In genomic region chr3:127448161-127448561, GRCh38 we compare ENCODE assay signal across 15 cellular contexts.
DNase-seq lines count a peak whose midpoint lies in the region; ATAC-seq, FAIRE-seq and TF ChIP-seq lines count a peak whose summit lies in the region.
"Had no signal": no experiment of that assay in that cellular context is flagged by ENCODE, and none has a peak within 500 bp of the region (broad histone marks: within the 10 kb centered on the region; RNA-seq: fewer than 3 reads in every experiment).

No MANE protein-coding gene starts in this region.

- H3K4me3 ChIP-seq in H1 (ENCODE audit: extremely low read depth in 1 of 4, insufficient read depth in 2 of 4, low read depth in 3 of 4, low read length in 4 of 4) (no peak overlapping the region), suprapubic skin (no peak overlapping the region)

- FAIRE-seq in H1 (lab: Jason Lieb, UNC) = no peak
- FAIRE-seq: HTR-8/SVneo had no signal

- H3K23me2 ChIP-seq in H1 (ENCODE audit: low read depth, low read length) = no peaks in the 10 kb centered on the region

- H2BK12ac ChIP-seq in H1 (ENCODE audit: low read depth, low read length) = no peak overlapping the region

- no peak overlapping the region for H3K27ac Mint-ChIP-seq in activated naive CD8-positive, alpha-beta T cell treated with anti-CD3 and anti-CD28 coated beads, Interleukin-2, amount 10 ng/mL, durations not matched to agents 7 days and 5 days
- no peak overlapping the region for H3K27ac Mint-ChIP-seq in activated naive CD8-positive, alpha-beta T cell treated with anti-CD3 and anti-CD28 coated beads for 36 hours
- H3K27ac Mint-ChIP-seq in activated T-helper 2 cell treated with anti-CD3 and anti-CD28 coated beads, Interferon-gamma antibody, Interleukin-2, Interleukin-4, amounts not matched to agents 10 μg/mL and 5 μg/mL and 100 μg/mL, durations not matched to agents 14 hours and 24 hours and 36 hours = no peak overlapping the region
- H3K27ac Mint-ChIP-seq: activated naive CD4-positive, alpha-beta T cell treated with anti-CD3 and anti-CD28 coated beads, Interleukin-2, amount 50 U/mL, for 72 hours; stimulated activated naive B cell treated with anti-CD40 and anti-IgM and Interleukin-4, amounts not matched to agents 10 μg/mL and 1 μg/mL and 100 μg/mL, for 72 hours had no signal

- H3K79me1 ChIP-seq in H1 (ENCODE audit: low read depth, low read length) = no peaks in the 10 kb centered on the region

- H4K20me1 ChIP-seq in H1 (replicated peaks in 1 of 2; ENCODE audit: control insufficient read depth in 1 of 2, insufficient read depth in 2 of 2, low read length in 2 of 2) = no peaks in the 10 kb centered on the region

- peak in 1 of 2 experiments; percentile 5; a peak in 1 of 4 replicates for TF ChIP-seq RAD21 in H1 (IDR thresholded peaks at IDR 0.05 in 1 of 2, conservative IDR thresholded peaks at IDR 0.05 in 1 of 2; ENCODE audit: low read depth in 2 of 2, low read length in 2 of 2)

- H3K4me1 ChIP-seq in H1 (replicated peaks in 1 of 4; ENCODE audit: control insufficient read depth in 3 of 4, insufficient read depth in 4 of 4, low read length in 3 of 4) (no peaks in the 10 kb centered on the region), suprapubic skin (peaks cover 7% of the 10 kb centered on the region)

- TF ChIP-seq EP300 in H1 (IDR thresholded peaks at IDR 0.05; ENCODE audit: borderline replicate concordance in 1 of 2, low read depth in 2 of 2, low read length in 2 of 2) = no peak
- no peak for TF ChIP-seq EP300 in suprapubic skin (IDR thresholded peaks at IDR 0.05)

- H3K9me3 Mint-ChIP-seq in activated naive CD8-positive, alpha-beta T cell treated with anti-CD3 and anti-CD28 coated beads, Interleukin-2, amount 10 ng/mL, durations not matched to agents 7 days and 5 days = no peaks in the 10 kb centered on the region
- no peaks in the 10 kb centered on the region for H3K9me3 Mint-ChIP-seq in activated naive CD8-positive, alpha-beta T cell treated with anti-CD3 and anti-CD28 coated beads for 36 hours
- no peaks in the 10 kb centered on the region for H3K9me3 Mint-ChIP-seq in activated T-helper 2 cell treated with anti-CD3 and anti-CD28 coated beads, Interferon-gamma antibody, Interleukin-2, Interleukin-4, amounts not matched to agents 10 μg/mL and 5 μg/mL and 100 μg/mL, durations not matched to agents 14 hours and 24 hours and 36 hours
- H3K9me3 Mint-ChIP-seq: activated naive CD4-positive, alpha-beta T cell treated with anti-CD3 and anti-CD28 coated beads, Interleukin-2, amount 50 U/mL, for 72 hours had no signal

- no peak overlapping the region for H3K9ac ChIP-seq in H1 (replicated peaks in 1 of 4; ENCODE audit: extremely low read depth in 1 of 4, low read depth in 3 of 4, low read length in 3 of 4)

- no peak overlapping the region for H4K91ac ChIP-seq in H1 (replicated peaks; ENCODE audit: insufficient read length, low read length)

- no peak overlapping the region for H3K18ac ChIP-seq in H1 (ENCODE audit: extremely low read depth, low read length)

- peak; percentile 2 for DNase-seq in activated naive CD8-positive, alpha-beta T cell treated with anti-CD3 and anti-CD28 coated beads, Interleukin-2, amount 10 ng/mL, durations not matched to agents 7 days and 5 days
- no peak for DNase-seq in activated naive CD8-positive, alpha-beta T cell treated with anti-CD3 and anti-CD28 coated beads for 36 hours
- DNase-seq in NCI-H446 treated with DMSO at 0.1 percent for 48 hours (lab: John Stamatoyannopoulos, UW) (peak; percentile 14), H1 (ENCODE audit: low read depth in 1 of 2, low spot score in 2 of 2) (no peak), suprapubic skin (ENCODE audit: low spot score in 2 of 2) (peak; percentile 55 to 62), G401 (ENCODE audit: low spot score) (no peak)
- no peak for DNase-seq in activated T-helper 2 cell treated with anti-CD3 and anti-CD28 coated beads, Interferon-gamma antibody, Interleukin-2, Interleukin-4, amounts not matched to agents 10 μg/mL and 5 μg/mL and 100 μg/mL, durations not matched to agents 14 hours and 24 hours and 36 hours (ENCODE audit: low spot score)
- DNase-seq: activated CD8-positive, alpha-beta memory T cell treated with anti-CD3 and anti-CD28 coated beads for 24 hours; NCI-H1694; RPMI8226; stimulated activated CD4-positive, alpha-beta T cell treated with anti-CD3 and anti-CD28 coated beads, Interleukin-4, amount 100 ng/mL, for 1 hour; stimulated activated naive B cell treated with anti-CD40 and anti-IgM and Interleukin-4, amounts not matched to agents 10 μg/mL and 1 μg/mL and 100 μg/mL, for 72 hours had no signal

- no peak overlapping the region for H3K23ac ChIP-seq in H1 (ENCODE audit: insufficient read length)

- H2AK5ac ChIP-seq in H1 (ENCODE audit: low read depth, low read length) = no peak overlapping the region

- H3K4ac ChIP-seq in H1 (replicated peaks; ENCODE audit: insufficient read length, low read depth, low read length) = no peak overlapping the region

- no peak overlapping the region for H3K4me2 ChIP-seq in H1 (ENCODE audit: insufficient read depth in 1 of 2, low read depth in 2 of 2, low read length in 2 of 2)

- no peak overlapping the region; the same call in 1 of the 2 replicates for H2AFZ ChIP-seq in H1 (ENCODE audit: low read length)

- no peak overlapping the region for H2BK15ac ChIP-seq in H1 (ENCODE audit: low read length)

- H3K27me3 ChIP-seq in H1 (replicated peaks in 1 of 4; ENCODE audit: control insufficient read depth in 3 of 4, extremely low read depth in 1 of 4, insufficient read depth in 3 of 4, low read length in 3 of 4) (no peaks in the 10 kb centered on the region; a peak in 2 of 7 replicates), suprapubic skin (peaks cover 25% of the 10 kb centered on the region)

- H2BK20ac ChIP-seq in H1 (ENCODE audit: low read length) = no peak overlapping the region

- H2BK120ac ChIP-seq in H1 (replicated peaks; ENCODE audit: low read depth, low read length) = no peak overlapping the region

- no peak overlapping the region for H3K14ac ChIP-seq in H1 (ENCODE audit: insufficient read length)

- no peaks in the 10 kb centered on the region for H3K79me2 ChIP-seq in H1 (ENCODE audit: control insufficient read depth in 1 of 2, insufficient read depth in 2 of 2, low read length in 2 of 2)

- in situ Hi-C loops in G401 (cut with HindIII; ENCODE audit: low sequenced_read_pairs) = no loop called here

- no peak overlapping the region for H2BK5ac ChIP-seq in H1 (ENCODE audit: low read depth, low read length)

- CTCF ChIA-PET in H1 (lab: Charles Lee; ENCODE audit: partially characterized antibody) = interaction anchor here (0.7 to 1.7 kb wide), 9 partner anchors 8 to 266 kb away, joined by 3 to 7 read pairs (median 4); no protein-coding TSS in a partner anchor

- H3K27ac ChIP-seq in H1 (ENCODE audit: low read depth, low read length) = no peak overlapping the region
- H3K27ac ChIP-seq in suprapubic skin = no peak overlapping the region

- POLR2A ChIA-PET in activated naive CD8-positive, alpha-beta T cell treated with anti-CD3 and anti-CD28 coated beads, Interleukin-2, amount 10 ng/mL, durations not matched to agents 7 days and 5 days (lab: Charles Lee) = no interaction called here
- POLR2A ChIA-PET in H1 (lab: Charles Lee; ENCODE audit: partially characterized antibody) = no interaction called here

- H3K36me3 Mint-ChIP-seq in activated naive CD8-positive, alpha-beta T cell treated with anti-CD3 and anti-CD28 coated beads, Interleukin-2, amount 10 ng/mL, durations not matched to agents 7 days and 5 days = no peaks in the 10 kb centered on the region
- H3K36me3 Mint-ChIP-seq in activated naive CD8-positive, alpha-beta T cell treated with anti-CD3 and anti-CD28 coated beads for 36 hours = no peaks in the 10 kb centered on the region
- no peaks in the 10 kb centered on the region for H3K36me3 Mint-ChIP-seq in activated T-helper 2 cell treated with anti-CD3 and anti-CD28 coated beads, Interferon-gamma antibody, Interleukin-2, Interleukin-4, amounts not matched to agents 10 μg/mL and 5 μg/mL and 100 μg/mL, durations not matched to agents 14 hours and 24 hours and 36 hours (ENCODE audit: low read depth)
- H3K36me3 Mint-ChIP-seq: activated naive CD4-positive, alpha-beta T cell treated with anti-CD3 and anti-CD28 coated beads, Interleukin-2, amount 50 U/mL, for 72 hours; stimulated activated naive B cell treated with anti-CD40 and anti-IgM and Interleukin-4, amounts not matched to agents 10 μg/mL and 1 μg/mL and 100 μg/mL, for 72 hours had no signal

- intact Hi-C loops in activated T-helper 2 cell treated with anti-CD3 and anti-CD28 coated beads, Interferon-gamma antibody, Interleukin-2, Interleukin-4, amounts not matched to agents 10 μg/mL and 5 μg/mL and 100 μg/mL, durations not matched to agents 14 hours and 24 hours and 36 hours (cut with micrococcal nuclease) = no loop called here

- 82% methylated on average over 3 of the region's 3 CpGs; no CpG with 5 or more reads in 1 of the 2 experiments for WGBS in H1 (ENCODE audit: extremely low coverage in 1 of 2, insufficient coverage in 1 of 2, insufficient read length in 1 of 2, insufficient replicate concordance in 2 of 2, low coverage in 1 of 2, low lambda C conversion rate in 2 of 2, missing lambda C conversion rate in 1 of 2), 2 experiments
- WGBS in suprapubic skin = 63% methylated on average over 3 of the region's 3 CpGs

- no peak overlapping the region for H3K56ac ChIP-seq in H1 (replicated peaks; ENCODE audit: insufficient read length, low read depth, low read length)

- H3K9me3 ChIP-seq in H1 (ENCODE audit: insufficient read depth in 2 of 2, low read depth in 1 of 2, low read length in 1 of 2) (no peaks in the 10 kb centered on the region), suprapubic skin (no peaks in the 10 kb centered on the region)

- no peaks in the 10 kb centered on the region for H3K4me1 Mint-ChIP-seq in activated naive CD8-positive, alpha-beta T cell treated with anti-CD3 and anti-CD28 coated beads, Interleukin-2, amount 10 ng/mL, durations not matched to agents 7 days and 5 days
- no peaks in the 10 kb centered on the region for H3K4me1 Mint-ChIP-seq in activated naive CD8-positive, alpha-beta T cell treated with anti-CD3 and anti-CD28 coated beads for 36 hours
- H3K4me1 Mint-ChIP-seq in activated T-helper 2 cell treated with anti-CD3 and anti-CD28 coated beads, Interferon-gamma antibody, Interleukin-2, Interleukin-4, amounts not matched to agents 10 μg/mL and 5 μg/mL and 100 μg/mL, durations not matched to agents 14 hours and 24 hours and 36 hours (ENCODE audit: low read depth) = no peaks in the 10 kb centered on the region
- H3K4me1 Mint-ChIP-seq: stimulated activated naive B cell treated with anti-CD40 and anti-IgM and Interleukin-4, amounts not matched to agents 10 μg/mL and 1 μg/mL and 100 μg/mL, for 72 hours had no signal

- TF ChIP-seq CTCF in H1 (IDR thresholded peaks at IDR 0.05; ENCODE audit: control extremely low read depth in 1 of 3, insufficient read depth in 1 of 3, low read depth in 1 of 3, low read length in 3 of 3) (no peak), suprapubic skin (IDR thresholded peaks at IDR 0.05) (no peak)

- H4K8ac ChIP-seq in H1 (ENCODE audit: extremely low read depth, insufficient read depth, low read length) = no peak overlapping the region

- no peak for TF ChIP-seq POLR2A in H1 (IDR thresholded peaks at IDR 0.05; ENCODE audit: control extremely low read depth in 1 of 2, low read depth in 2 of 2, low read length in 2 of 2)
- TF ChIP-seq POLR2A in suprapubic skin (IDR thresholded peaks at IDR 0.05) = no peak

- H3K4me3 Mint-ChIP-seq in activated naive CD8-positive, alpha-beta T cell treated with anti-CD3 and anti-CD28 coated beads, Interleukin-2, amount 10 ng/mL, durations not matched to agents 7 days and 5 days = no peak overlapping the region
- H3K4me3 Mint-ChIP-seq in activated naive CD8-positive, alpha-beta T cell treated with anti-CD3 and anti-CD28 coated beads for 36 hours = no peak overlapping the region
- H3K4me3 Mint-ChIP-seq in activated T-helper 2 cell treated with anti-CD3 and anti-CD28 coated beads, Interferon-gamma antibody, Interleukin-2, Interleukin-4, amounts not matched to agents 10 μg/mL and 5 μg/mL and 100 μg/mL, durations not matched to agents 14 hours and 24 hours and 36 hours (ENCODE audit: low read depth) = no peak overlapping the region
- H3K4me3 Mint-ChIP-seq: stimulated activated naive B cell treated with anti-CD40 and anti-IgM and Interleukin-4, amounts not matched to agents 10 μg/mL and 1 μg/mL and 100 μg/mL, for 72 hours had no signal

- no peak for ATAC-seq in activated naive CD8-positive, alpha-beta T cell treated with anti-CD3 and anti-CD28 coated beads, Interleukin-2, amount 10 ng/mL, durations not matched to agents 7 days and 5 days (ENCODE audit: low read depth)
- ATAC-seq in HG02970 (IDR thresholded peaks at IDR 0.05; ENCODE audit: low FRiP score, unreplicated experiment) = no peak
- ATAC-seq: activated naive CD4-positive, alpha-beta T cell treated with anti-CD3 and anti-CD28 coated beads, Interleukin-2, amount 50 U/mL, for 72 hours; stimulated activated naive B cell treated with anti-CD40 and anti-IgM and Interleukin-4, amounts not matched to agents 10 μg/mL and 1 μg/mL and 100 μg/mL, for 72 hours had no signal

- H3K36me3 ChIP-seq in H1 (ENCODE audit: control insufficient read depth in 2 of 4, insufficient read depth in 4 of 4, low read length in 3 of 4) = no peaks in the 10 kb centered on the region
- no peaks in the 10 kb centered on the region for H3K36me3 ChIP-seq in suprapubic skin

- H3K27me3 Mint-ChIP-seq in activated naive CD8-positive, alpha-beta T cell treated with anti-CD3 and anti-CD28 coated beads, Interleukin-2, amount 10 ng/mL, durations not matched to agents 7 days and 5 days = peaks cover 11% of the 10 kb centered on the region
- peaks cover 22% of the 10 kb centered on the region for H3K27me3 Mint-ChIP-seq in activated naive CD8-positive, alpha-beta T cell treated with anti-CD3 and anti-CD28 coated beads for 36 hours
- peaks cover 2% of the 10 kb centered on the region for H3K27me3 Mint-ChIP-seq in activated T-helper 2 cell treated with anti-CD3 and anti-CD28 coated beads, Interferon-gamma antibody, Interleukin-2, Interleukin-4, amounts not matched to agents 10 μg/mL and 5 μg/mL and 100 μg/mL, durations not matched to agents 14 hours and 24 hours and 36 hours (ENCODE audit: low read depth)

- H4K5ac ChIP-seq in H1 (ENCODE audit: insufficient read length, low read depth, low read length) = no peak overlapping the region

Comparison
In these comparisons a context has a peak if more than half of its experiments do, and no peak if none do; other contexts are left out.
1. DNase-seq: peak in activated naive CD8-positive, alpha-beta T cell treated with anti-CD3 and anti-CD28 coated beads, Interleukin-2, amount 10 ng/mL, durations not matched to agents 7 days and 5 days (single experiment), NCI-H446 treated with DMSO at 0.1 percent for 48 hours (single experiment) and suprapubic skin (2 of 2); none in activated naive CD8-positive, alpha-beta T cell treated with anti-CD3 and anti-CD28 coated beads for 36 hours (single experiment), H1 (0 of 2), G401 (single experiment) and activated T-helper 2 cell treated with anti-CD3 and anti-CD28 coated beads, Interferon-gamma antibody, Interleukin-2, Interleukin-4, amounts not matched to agents 10 μg/mL and 5 μg/mL and 100 μg/mL, durations not matched to agents 14 hours and 24 hours and 36 hours (single experiment).